In genomic region chr21:45309069-45309521, GRCh38 we compare ENCODE assay signal across 8 cellular contexts. TPM values are rescaled to one million over a fixed set of nuclear protein-coding genes. Genes with fewer than 3 reads are reported as not detected.
DNase-seq lines count a peak whose midpoint lies in the region; TF ChIP-seq lines count a peak whose summit lies in the region.

No MANE protein-coding gene starts in this region.

- no peaks in the 10 kb centered on the region for H3K36me3 ChIP-seq in spleen

- peak; percentile 20 to 76 (median 61) for TF ChIP-seq CTCF in spleen (IDR thresholded peaks at IDR 0.05 in 8 of 11, conservative IDR thresholded peaks at IDR 0.05 in 3 of 11)

- peaks cover 0 to 22% (median 0%) of the 10 kb centered on the region in 7 donors for H3K27me3 ChIP-seq in spleen (replicated peaks in 1 of 7)

- intact Hi-C loops in spleen (cut with DNase I; ENCODE audit: low total_unique reads): no loop called here

- peaks cover 0 to 4% (median 0%) of the 10 kb centered on the region in 8 donors for H3K9me3 ChIP-seq in spleen

- H3K4me1 ChIP-seq in spleen: peaks cover 7 to 48% (median 33%) of the 10 kb centered on the region in 6 donors

- 25 to 47% (median 30%) methylated on average over 9 to 10 of the region's 10 CpGs for WGBS in spleen, 5 donors

- TF ChIP-seq POLR2A in spleen (IDR thresholded peaks at IDR 0.05): no peak

- peak; percentile 53 for DNase-seq in activated CD4-positive, CD25-positive, alpha-beta regulatory T cell treated with anti-CD3 and anti-CD28 coated beads, Interleukin-2, amount 50 U/mL, for 72 hours
- no peak for DNase-seq in activated CD4-positive, CD25-positive, alpha-beta regulatory T cell (lab: John Stamatoyannopoulos, UW)
- DNase-seq in RPMI8226: peak; percentile 74
- DNase-seq in astrocyte of the hippocampus (ENCODE audit: low read depth, low spot score): peak; percentile 84
- peak; percentile 84 for DNase-seq in iPS-NIHi11 (ENCODE audit: low spot score)
- peak; percentile 86 for DNase-seq in spleen
- no peak for DNase-seq in NCI-H2081 (lab: John Stamatoyannopoulos, UW)
- no peak for DNase-seq in ureter (ENCODE audit: low spot score)

- no peak overlapping the region for H3K4me3 ChIP-seq in spleen

- peak overlapping the region; percentile 53 to 84 (median 79) for H3K27ac ChIP-seq in spleen

RNA-seq across cellular contexts. Expression of gene POFUT2, which starts 21.4 kb away (rescaled TPM):
- total RNA-seq in spleen (10 to 100 TPM; 24.1 to 37.0 (median 28.8) TPM), ureter (42.6 TPM)
- polyA plus RNA-seq in spleen: 10 to 100 TPM; 10.5 to 23.2 (median 19.3) TPM

Comparison
In these comparisons a context has a peak if more than half of its experiments do, and no peak if none do; other contexts are left out.
1. DNase-seq: peak in activated CD4-positive, CD25-positive, alpha-beta regulatory T cell treated with anti-CD3 and anti-CD28 coated beads, Interleukin-2, amount 50 U/mL, for 72 hours (single experiment), RPMI8226 (single experiment), astrocyte of the hippocampus (single experiment), iPS-NIHi11 (single experiment) and spleen (single experiment); none in activated CD4-positive, CD25-positive, alpha-beta regulatory T cell (0 of 4), NCI-H2081 (0 of 2) and ureter (single experiment).